In the genomic region with DNA sequence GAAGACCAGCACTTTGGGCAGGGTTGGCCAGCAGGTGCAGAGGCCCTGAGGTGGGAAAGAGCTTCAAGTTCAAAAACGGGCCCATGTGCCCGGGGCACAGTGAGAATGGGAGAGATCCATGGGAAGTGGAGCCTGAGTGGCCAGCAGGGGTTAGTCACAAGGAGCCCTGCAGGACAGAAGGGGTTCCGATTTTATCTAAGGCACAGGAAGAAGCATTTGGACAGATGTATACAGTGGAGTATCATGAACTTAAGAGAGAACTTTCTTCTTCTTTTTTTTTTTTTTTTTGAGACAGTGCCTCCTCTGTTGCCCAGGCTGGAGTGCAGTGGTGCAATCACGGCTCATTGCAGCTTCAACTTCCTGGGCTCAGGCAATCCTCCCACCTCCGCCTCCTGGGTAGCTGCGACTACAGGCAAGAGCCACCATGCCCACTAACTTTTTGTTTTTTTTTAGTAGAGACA, we compare ENCODE assay signal across 10 cellular contexts. TPM values are rescaled to one million over a fixed set of nuclear protein-coding genes. Genes with fewer than 3 reads are reported as not detected.
A peak's percentile ranks its signal among the peaks of the same experiment; 100 is the strongest.
DNase-seq lines count a peak whose midpoint lies in the region; ATAC-seq and TF ChIP-seq lines count a peak whose summit lies in the region.
"Had no signal": no experiment of that assay in that cellular context is flagged by ENCODE, and none has a peak within 500 bp of the region (broad histone marks: within the 10 kb centered on the region; RNA-seq: fewer than 3 reads in every experiment).

No MANE protein-coding gene starts in this region.

- H3K4me3 ChIP-seq in HL-60 (replicated peaks; ENCODE audit: insufficient read depth, low read length), result no peak overlapping the region
- peak overlapping the region in 1 of 8 donors; percentile 17 for H3K4me3 ChIP-seq in spleen
- H3K4me3 ChIP-seq: GM23248 had no signal

- TF ChIP-seq CTCF in HL-60 (IDR thresholded peaks at IDR 0.05; ENCODE audit: insufficient read depth, low read length) (no peak), spleen (IDR thresholded peaks at IDR 0.05 in 8 of 11, conservative IDR thresholded peaks at IDR 0.05 in 3 of 11) (peak in 7 of 11 experiments; percentile 10 to 30 (median 24))

- H3K27ac Mint-ChIP-seq in effector memory CD8-positive, alpha-beta T cell, result peak overlapping the region; percentile 84 to 93
- H3K27ac Mint-ChIP-seq: mesothelial cell of epicardium had no signal

- peaks cover 37 to 68% of the 10 kb centered on the region in 2 donors for H3K4me1 Mint-ChIP-seq in effector memory CD8-positive, alpha-beta T cell (ENCODE audit: low read depth in 2 of 2)
- H3K4me1 Mint-ChIP-seq: mesothelial cell of epicardium had no signal

- H3K27me3 Mint-ChIP-seq in effector memory CD8-positive, alpha-beta T cell, result no peaks in the 10 kb centered on the region

- DNase-seq in HL-60 (ENCODE audit: low read depth in 1 of 2, low spot score in 1 of 2), result peak in 1 of 2 experiments; percentile 95
- peak; percentile 29 to 33 for DNase-seq in activated CD4-positive, alpha-beta T cell treated with anti-CD3 and anti-CD28 coated beads for 4 hours
- peak; percentile 32 to 40 (median 38) for DNase-seq in effector memory CD8-positive, alpha-beta T cell
- DNase-seq in spleen, result peak; percentile 86
- DNase-seq in NCI-H1694 (lab: John Stamatoyannopoulos, UW), result no peak
- DNase-seq in NCI-H1417 (lab: John Stamatoyannopoulos, UW), result no peak
- DNase-seq in NCI-H2107 (lab: John Stamatoyannopoulos, UW), result no peak
- DNase-seq: GM23248, NCI-H1417 treated with DMSO at 0.1 percent for 48 hours had no signal

- peak; percentile 71 for ATAC-seq in effector memory CD8-positive, alpha-beta T cell (replicated peaks)

- no peaks in the 10 kb centered on the region for H3K27me3 ChIP-seq in HL-60 (ENCODE audit: insufficient read depth, poor library complexity, severe bottlenecking)
- H3K27me3 ChIP-seq in spleen (replicated peaks in 1 of 7), result no peaks in the 10 kb centered on the region

- 48 to 69% (median 56%) methylated on average over 6 of the region's 6 CpGs for WGBS in spleen, 5 donors

- peaks cover 5 to 99% (median 50%) of the 10 kb centered on the region in 6 donors for H3K4me1 ChIP-seq in spleen

- no peak for TF ChIP-seq POLR2A in spleen (IDR thresholded peaks at IDR 0.05)

- intact Hi-C loops in spleen (cut with DNase I; ENCODE audit: low total_unique reads), result no loop called here

- peak overlapping the region; percentile 20 to 42 for H3K4me3 Mint-ChIP-seq in effector memory CD8-positive, alpha-beta T cell
- H3K4me3 Mint-ChIP-seq: mesothelial cell of epicardium had no signal

- H3K36me3 Mint-ChIP-seq in effector memory CD8-positive, alpha-beta T cell (ENCODE audit: insufficient read depth), result peaks cover 98% of the 10 kb centered on the region

- no peaks in the 10 kb centered on the region for H3K9me3 ChIP-seq in spleen

- peaks cover 4 to 100% (median 80%) of the 10 kb centered on the region in 6 donors for H3K36me3 ChIP-seq in spleen

- H3K27ac ChIP-seq in HL-60 (replicated peaks), result peak overlapping the region; percentile 51
- peak overlapping the region in 7 of 8 donors; percentile 71 to 84 (median 79) for H3K27ac ChIP-seq in spleen
- H3K27ac ChIP-seq: GM23248 had no signal

- H3K9me3 Mint-ChIP-seq in effector memory CD8-positive, alpha-beta T cell, result no peaks in the 10 kb centered on the region
- H3K9me3 Mint-ChIP-seq: mesothelial cell of epicardium had no signal

RNA-seq across cellular contexts. Expression of a gene that starts 24.0 kb away (rescaled TPM):
- total RNA-seq in spleen, result 100 to 1,000 TPM; 153 to 265 (median 242) TPM
- polyA plus RNA-seq in spleen, result 10 to 100 TPM; 74.9 to 86.3 (median 82.8) TPM

Comparison
In these comparisons a context has a peak if more than half of its experiments do, and no peak if none do; other contexts are left out.
1. DNase-seq: peak in activated CD4-positive, alpha-beta T cell treated with anti-CD3 and anti-CD28 coated beads for 4 hours (2 of 2), effector memory CD8-positive, alpha-beta T cell (3 of 3) and spleen (single experiment); none in NCI-H1694 (single experiment), NCI-H1417 (0 of 3) and NCI-H2107 (single experiment).